ENCODE assay signal across 13 cellular contexts in the genomic region with DNA sequence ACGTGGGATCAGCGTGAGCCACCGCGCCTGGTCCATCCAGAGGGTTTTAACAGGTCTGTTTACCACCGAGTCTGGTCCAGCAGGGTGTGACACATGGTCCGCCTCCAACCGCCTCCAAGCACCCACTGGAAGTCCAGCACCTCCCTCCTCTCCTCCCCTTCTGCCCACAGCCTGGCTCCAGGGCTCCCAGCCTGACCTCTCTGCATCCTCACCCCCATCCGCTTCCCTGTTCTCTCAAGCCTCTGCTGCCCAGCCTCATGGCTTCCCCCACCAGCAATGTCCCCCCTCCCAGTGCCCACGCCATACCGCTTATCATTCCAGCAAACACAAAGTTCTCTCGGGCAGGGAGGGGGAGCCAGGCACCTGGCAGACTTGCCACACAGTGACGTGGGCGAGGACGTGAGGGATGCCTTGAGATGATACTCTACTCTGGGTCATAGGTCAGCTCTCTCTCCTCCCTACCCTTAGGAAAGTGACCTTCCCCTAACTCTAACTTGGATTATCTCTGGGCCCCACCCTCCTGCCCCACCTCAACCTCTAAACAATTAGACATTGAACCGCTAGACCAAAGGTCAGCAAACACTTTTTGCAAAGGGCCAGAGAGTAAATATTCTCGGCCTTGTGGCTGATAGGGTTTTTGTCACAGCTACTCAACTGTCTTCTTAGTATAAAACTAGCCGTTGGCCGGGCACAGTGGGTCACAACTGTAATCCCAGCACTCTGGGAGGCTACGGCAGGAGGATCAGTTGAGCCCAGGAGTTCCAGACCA. TPM values are rescaled to one million over a fixed set of nuclear protein-coding genes. Genes with fewer than 3 reads are reported as not detected.
A peak's percentile ranks its signal among the peaks of the same experiment; 100 is the strongest.
DNase-seq lines count a peak whose midpoint lies in the region; ATAC-seq and TF ChIP-seq lines count a peak whose summit lies in the region.
"Had no signal": no experiment of that assay in that cellular context is flagged by ENCODE, and none has a peak within 500 bp of the region (broad histone marks: within the 10 kb centered on the region; RNA-seq: fewer than 3 reads in every experiment).

No MANE protein-coding gene starts in this region.

- peak; percentile 42 for ATAC-seq in lung (ENCODE audit: insufficient read depth, low FRiP score)
- no peak for ATAC-seq in stimulated activated naive CD8-positive, alpha-beta T cell treated with anti-CD3 and anti-CD28 coated beads, Interleukin-15, amount 100 ng/mL, for 72 hours
- ATAC-seq in HG03135 (IDR thresholded peaks at IDR 0.05; ENCODE audit: unreplicated experiment): no peak
- ATAC-seq: natural killer cell treated with Interleukin-12 subunit alpha and Interleukin-12 subunit beta and Interleukin-15 and Interleukin-18, amount 100 ng/mL, for 72 hours had no signal

- no peak overlapping the region for H3K4me3 Mint-ChIP-seq in stimulated activated naive CD8-positive, alpha-beta T cell treated with anti-CD3 and anti-CD28 coated beads, Interleukin-15, amount 100 ng/mL, for 72 hours
- H3K4me3 Mint-ChIP-seq: CD4-positive, CD25-positive, alpha-beta regulatory T cell; natural killer cell treated with Interleukin-12 subunit alpha and Interleukin-12 subunit beta and Interleukin-15 and Interleukin-18, amount 100 ng/mL, for 72 hours had no signal

- H3K27ac ChIP-seq in duodenal mucosa (ENCODE audit: low read depth, low read length): peak overlapping the region; percentile 80
- H3K27ac ChIP-seq in lung (ENCODE audit: low read depth in 1 of 2, low read length in 1 of 2): peak overlapping the region; percentile 62 to 75
- peak overlapping the region; percentile 89 for H3K27ac ChIP-seq in suprapubic skin

- peaks cover 17% of the 10 kb centered on the region for H3K27me3 Mint-ChIP-seq in stimulated activated naive CD8-positive, alpha-beta T cell treated with anti-CD3 and anti-CD28 coated beads, Interleukin-15, amount 100 ng/mL, for 72 hours

- H3K9ac ChIP-seq in duodenal mucosa (ENCODE audit: low read depth in 1 of 2, low read length in 2 of 2): peak overlapping the region; percentile 13 to 59

- H3K4me1 ChIP-seq in duodenal mucosa (ENCODE audit: control insufficient read depth in 1 of 2, insufficient read depth in 2 of 2, low read length in 2 of 2) (peaks cover 59 to 66% of the 10 kb centered on the region in 2 donors), lung (ENCODE audit: control insufficient read depth in 2 of 2, insufficient read depth in 2 of 2, low read length in 2 of 2) (peaks cover 26 to 70% of the 10 kb centered on the region in 2 donors), suprapubic skin (peaks cover 98% of the 10 kb centered on the region)

- no peak for TF ChIP-seq EP300 in suprapubic skin (IDR thresholded peaks at IDR 0.05)

- peak; percentile 25 for DNase-seq in M059J (ENCODE audit: low read depth)
- peak; percentile 51 for DNase-seq in lung (ENCODE audit: low spot score)
- no peak for DNase-seq in suprapubic skin (ENCODE audit: low spot score in 2 of 2)
- no peak for DNase-seq in NCI-H69 (lab: John Stamatoyannopoulos, UW)
- no peak for DNase-seq in iPS-NIHi11 (ENCODE audit: low spot score)
- DNase-seq in stimulated activated naive CD8-positive, alpha-beta T cell treated with anti-CD3 and anti-CD28 coated beads, Interleukin-15, amount 100 ng/mL, for 72 hours: no peak
- DNase-seq: CD4-positive, CD25-positive, alpha-beta regulatory T cell; glutamatergic neuron; NCI-H446 treated with DMSO at 0.1 percent for 48 hours had no signal

- H3K36me3 ChIP-seq in duodenal mucosa (ENCODE audit: control insufficient read depth in 1 of 2, insufficient read depth in 2 of 2, low read length in 2 of 2): peaks cover 13 to 31% of the 10 kb centered on the region in 2 donors
- H3K36me3 ChIP-seq in lung (ENCODE audit: control insufficient read depth in 2 of 2, insufficient read depth in 2 of 2, low read length in 2 of 2): peaks cover 7 to 24% of the 10 kb centered on the region in 2 donors
- H3K36me3 ChIP-seq in suprapubic skin: peaks cover 25% of the 10 kb centered on the region

- H3K4me1 Mint-ChIP-seq in stimulated activated naive CD8-positive, alpha-beta T cell treated with anti-CD3 and anti-CD28 coated beads, Interleukin-15, amount 100 ng/mL, for 72 hours: peaks cover 19% of the 10 kb centered on the region

- H3K9me3 ChIP-seq in duodenal mucosa (ENCODE audit: control insufficient read depth in 1 of 2, low read length in 2 of 2) (no peaks in the 10 kb centered on the region), lung (ENCODE audit: control insufficient read depth in 2 of 2, insufficient read depth in 1 of 2, low read length in 1 of 2) (no peaks in the 10 kb centered on the region), suprapubic skin (no peaks in the 10 kb centered on the region)

- no peak for TF ChIP-seq CTCF in lung (IDR thresholded peaks at IDR 0.05; ENCODE audit: control extremely low read depth, extremely low read depth)
- no peak for TF ChIP-seq CTCF in suprapubic skin (IDR thresholded peaks at IDR 0.05)

- H3K4me3 ChIP-seq in duodenal mucosa (ENCODE audit: low read depth in 1 of 2, low read length in 2 of 2) (peak overlapping the region in 1 of 2 donors; percentile 12), lung (no peak overlapping the region), suprapubic skin (no peak overlapping the region)

- H3K27me3 ChIP-seq in duodenal mucosa (ENCODE audit: control insufficient read depth in 1 of 2, insufficient read depth in 2 of 2, low read length in 2 of 2): no peaks in the 10 kb centered on the region
- H3K27me3 ChIP-seq in lung (ENCODE audit: control insufficient read depth, insufficient read depth): no peaks in the 10 kb centered on the region
- H3K27me3 ChIP-seq in suprapubic skin: no peaks in the 10 kb centered on the region

- H3K27ac Mint-ChIP-seq in stimulated activated naive CD8-positive, alpha-beta T cell treated with anti-CD3 and anti-CD28 coated beads, Interleukin-15, amount 100 ng/mL, for 72 hours: peak overlapping the region in 1 of 2 donors; percentile 94
- H3K27ac Mint-ChIP-seq: natural killer cell treated with Interleukin-12 subunit alpha and Interleukin-12 subunit beta and Interleukin-15 and Interleukin-18, amount 100 ng/mL, for 72 hours had no signal

- TF ChIP-seq POLR2A in suprapubic skin (IDR thresholded peaks at IDR 0.05): no peak

- no peaks in the 10 kb centered on the region for H3K9me3 Mint-ChIP-seq in stimulated activated naive CD8-positive, alpha-beta T cell treated with anti-CD3 and anti-CD28 coated beads, Interleukin-15, amount 100 ng/mL, for 72 hours
- H3K9me3 Mint-ChIP-seq: CD4-positive, CD25-positive, alpha-beta regulatory T cell; natural killer cell treated with Interleukin-12 subunit alpha and Interleukin-12 subunit beta and Interleukin-15 and Interleukin-18, amount 100 ng/mL, for 72 hours had no signal

- WGBS in lung, 2 donors: 51 to 70% methylated on average over 19 of the region's 19 CpGs
- WGBS in suprapubic skin: 64% methylated on average over 19 of the region's 19 CpGs

RNA-seq across cellular contexts. Expression of gene CDC42EP4, which starts 23.1 kb away (rescaled TPM):
- 12.7 and 16.6 TPM in 2 replicates for total RNA-seq in M059J (2014; rRNA removed; shearing (Covaris generic))
- total RNA-seq in lung (10 to 100 TPM; 52.0 to 56.2 TPM), suprapubic skin (10 to 100 TPM; 60.0 to 86.8 (median 81.5) TPM)
- 10 to 100 TPM; 18.6 to 52.2 TPM for polyA plus RNA-seq in lung

RNA-seq across cellular contexts. Expression of gene CPSF4L, which starts 27.0 kb away (rescaled TPM):
- not detected in 2 replicates for total RNA-seq in M059J (2014; rRNA removed; shearing (Covaris generic))
- total RNA-seq in lung (not detected), suprapubic skin (not detected)
- not detected for polyA plus RNA-seq in lung
- total RNA-seq: CD4-positive, CD25-positive, alpha-beta regulatory T cell; LHCN-M2; natural killer cell treated with Interleukin-12 subunit alpha and Interleukin-12 subunit beta and Interleukin-15 and Interleukin-18, amount 100 ng/mL, for 72 hours had no signal
- polyA plus RNA-seq: CD4-positive, CD25-positive, alpha-beta regulatory T cell had no signal

Comparison
In these comparisons a context has a peak if more than half of its experiments do, and no peak if none do; other contexts are left out.
1. DNase-seq: peak in M059J (single experiment) and lung (single experiment); none in suprapubic skin (0 of 2), NCI-H69 (single experiment), iPS-NIHi11 (single experiment) and stimulated activated naive CD8-positive, alpha-beta T cell treated with anti-CD3 and anti-CD28 coated beads, Interleukin-15, amount 100 ng/mL, for 72 hours (0 of 2).
2. Peak in every context shown above with its lines, with median percentiles within 50 percentile points of each other: H3K27ac ChIP-seq.